Comparison of ENCODE assay signal across 1 cellular context in the genomic region with DNA sequence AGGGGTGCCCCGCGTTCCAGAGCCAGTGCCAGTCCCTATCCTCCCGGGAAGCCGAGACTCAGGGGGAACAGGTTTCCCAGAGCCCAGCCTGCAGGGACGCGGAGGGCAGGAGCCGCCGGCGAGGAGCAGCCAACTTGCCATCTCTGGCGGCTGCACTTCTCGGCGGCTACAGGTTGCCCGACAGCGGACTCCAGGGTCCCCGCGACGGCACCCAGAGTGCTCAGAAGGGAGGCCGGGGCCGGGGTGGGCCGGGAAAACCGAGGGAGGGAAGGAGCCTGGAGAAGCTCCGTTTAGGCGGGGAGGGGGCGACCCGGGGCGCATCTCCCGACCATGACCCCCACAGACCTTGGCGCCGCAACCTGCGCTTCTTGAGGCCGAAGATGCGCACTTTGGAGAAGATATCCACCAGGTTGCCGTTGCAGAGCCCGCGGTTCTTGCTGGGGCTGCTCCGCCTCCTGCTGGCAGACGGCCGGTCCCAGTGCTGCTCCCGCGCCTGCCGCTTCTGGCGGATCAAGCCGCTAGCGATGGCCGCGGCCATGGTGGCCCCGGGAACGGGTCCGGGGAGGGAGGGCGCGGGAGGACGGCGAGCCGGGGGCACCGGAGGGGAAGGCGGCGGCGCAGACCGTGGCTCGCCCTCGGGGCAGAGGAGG.
TF ChIP-seq lines count a peak whose summit lies in the region.

No MANE protein-coding gene starts in this region.

TF ChIP-seq in HEK293, 187 proteins besides CTCF, POLR2A, EP300 and RAD21 (continued from another document):
- TF ChIP-seq, protein P1, sequence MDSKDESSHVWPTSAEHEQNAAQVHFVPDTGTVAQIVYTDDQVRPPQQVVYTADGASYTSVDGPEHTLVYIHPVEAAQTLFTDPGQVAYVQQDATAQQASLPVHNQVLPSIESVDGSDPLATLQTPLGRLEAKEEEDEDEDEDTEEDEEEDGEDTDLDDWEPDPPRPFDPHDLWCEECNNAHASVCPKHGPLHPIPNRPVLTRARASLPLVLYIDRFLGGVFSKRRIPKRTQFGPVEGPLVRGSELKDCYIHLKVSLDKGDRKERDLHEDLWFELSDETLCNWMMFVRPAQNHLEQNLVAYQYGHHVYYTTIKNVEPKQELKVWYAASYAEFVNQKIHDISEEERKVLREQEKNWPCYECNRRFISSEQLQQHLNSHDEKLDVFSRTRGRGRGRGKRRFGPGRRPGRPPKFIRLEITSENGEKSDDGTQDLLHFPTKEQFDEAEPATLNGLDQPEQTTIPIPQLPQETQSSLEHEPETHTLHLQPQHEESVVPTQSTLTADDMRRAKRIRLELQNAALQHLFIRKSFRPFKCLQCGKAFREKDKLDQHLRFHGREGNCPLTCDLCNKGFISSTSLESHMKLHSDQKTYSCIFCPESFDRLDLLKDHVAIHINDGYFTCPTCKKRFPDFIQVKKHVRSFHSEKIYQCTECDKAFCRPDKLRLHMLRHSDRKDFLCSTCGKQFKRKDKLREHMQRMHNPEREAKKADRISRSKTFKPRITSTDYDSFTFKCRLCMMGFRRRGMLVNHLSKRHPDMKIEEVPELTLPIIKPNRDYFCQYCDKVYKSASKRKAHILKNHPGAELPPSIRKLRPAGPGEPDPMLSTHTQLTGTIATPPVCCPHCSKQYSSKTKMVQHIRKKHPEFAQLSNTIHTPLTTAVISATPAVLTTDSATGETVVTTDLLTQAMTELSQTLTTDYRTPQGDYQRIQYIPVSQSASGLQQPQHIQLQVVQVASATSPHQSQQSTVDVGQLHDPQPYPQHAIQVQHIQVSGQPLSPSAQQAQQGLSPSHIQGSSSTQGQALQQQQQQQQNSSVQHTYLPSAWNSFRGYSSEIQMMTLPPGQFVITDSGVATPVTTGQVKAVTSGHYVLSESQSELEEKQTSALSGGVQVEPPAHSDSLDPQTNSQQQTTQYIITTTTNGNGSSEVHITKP (tag by site-specific recombination; IDR thresholded peaks at IDR 0.05) = no peak
- TF ChIP-seq ZNF621 (tag by site-specific recombination; IDR thresholded peaks at IDR 0.05) = no peak
